ENCODE assay signal across 8 cellular contexts in genomic region chr20:7375905-7376304, GRCh38.
DNase-seq lines count a peak whose midpoint lies in the region; ATAC-seq and TF ChIP-seq lines count a peak whose summit lies in the region.

No MANE protein-coding gene starts in this region.

- DNase-seq in NOMO-1 treated with DMSO at 0.1 percent for 48 hours (lab: John Stamatoyannopoulos, UW; ENCODE audit: unreplicated experiment) (peak; percentile 26), NOMO-1 treated with dmso at 0.1 percent for 144 hours (lab: John Stamatoyannopoulos, UW; ENCODE audit: unreplicated experiment) (no peak), NCI-H146 treated with DMSO at 0.1 percent for 48 hours (lab: John Stamatoyannopoulos, UW; ENCODE audit: unreplicated experiment) (peak; percentile 24), dorsolateral prefrontal cortex (no peak), prostate gland (ENCODE audit: low spot score) (no peak)
- no peak for DNase-seq in activated naive CD4-positive, alpha-beta T cell (lab: John Stamatoyannopoulos, UW)

- no peaks in the 10 kb centered on the region for H3K36me3 ChIP-seq in prostate gland

- TF ChIP-seq CTCF in dorsolateral prefrontal cortex (IDR thresholded peaks at IDR 0.05 in 54 of 56, conservative IDR thresholded peaks at IDR 0.05 in 2 of 56; ENCODE audit: low read depth in 1 of 56, partially characterized antibody in 56 of 56): peak in 52 of 56 donors; percentile 13 to 60 (median 42)
- peak in 3 of 4 experiments; percentile 18 to 38 (median 18) for TF ChIP-seq CTCF in prostate gland (IDR thresholded peaks at IDR 0.05)

- no peak for TF ChIP-seq POLR2A in prostate gland (IDR thresholded peaks at IDR 0.05)

- H3K27ac ChIP-seq in dorsolateral prefrontal cortex (no peak overlapping the region), prostate gland (no peak overlapping the region)

- H3K4me1 ChIP-seq in prostate gland (replicated peaks): no peaks in the 10 kb centered on the region

- WGBS in prostate gland: 52% methylated on average over 4 of the region's 4 CpGs

- intact Hi-C loops in dorsolateral prefrontal cortex (cut with DNase I) (no loop called here), prostate gland (cut with DNase I) (no loop called here)

- H3K4me3 ChIP-seq in dorsolateral prefrontal cortex (no peak overlapping the region), prostate gland (no peak overlapping the region)

- H3K27me3 ChIP-seq in dorsolateral prefrontal cortex (no peaks in the 10 kb centered on the region), prostate gland (replicated peaks; ENCODE audit: insufficient read depth) (no peaks in the 10 kb centered on the region)

- H3K9me3 ChIP-seq in prostate gland: no peaks in the 10 kb centered on the region

- no peak for ATAC-seq in HG03039 (IDR thresholded peaks at IDR 0.05; ENCODE audit: unreplicated experiment)
- ATAC-seq in GM21576 (IDR thresholded peaks at IDR 0.05; ENCODE audit: unreplicated experiment): no peak

Comparison
In these comparisons a context has a peak if more than half of its experiments do, and no peak if none do; other contexts are left out.
1. DNase-seq: peak in NOMO-1 treated with DMSO at 0.1 percent for 48 hours (single experiment) and NCI-H146 treated with DMSO at 0.1 percent for 48 hours (single experiment); none in NOMO-1 treated with dmso at 0.1 percent for 144 hours (single experiment), dorsolateral prefrontal cortex (0 of 10), prostate gland (single experiment) and activated naive CD4-positive, alpha-beta T cell (0 of 4).